In the genomic region with DNA sequence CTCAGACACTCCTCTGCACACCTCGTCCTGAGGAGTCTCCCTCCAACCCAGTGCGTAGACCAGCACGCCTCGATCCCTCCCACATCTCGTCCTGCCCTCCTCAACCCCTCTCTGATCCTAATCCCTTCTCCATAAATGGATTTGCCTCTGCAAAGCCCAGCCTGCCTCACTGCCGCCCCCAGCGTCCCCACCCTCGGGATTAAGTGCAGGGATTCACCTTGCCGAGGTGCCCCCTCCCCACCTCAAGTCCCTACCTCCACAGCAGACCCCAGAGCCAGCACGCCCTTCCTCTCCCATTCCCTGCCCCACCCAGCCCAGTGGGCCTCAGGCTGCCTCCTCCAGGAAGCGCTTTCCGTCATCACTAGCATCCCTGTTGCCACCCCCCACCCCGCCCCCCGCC, we compare ENCODE assay signal across 6 cellular contexts. TPM values are rescaled to one million over a fixed set of nuclear protein-coding genes. Genes with fewer than 3 reads are reported as not detected.
A peak's percentile ranks its signal among the peaks of the same experiment; 100 is the strongest.
DNase-seq lines count a peak whose midpoint lies in the region; TF ChIP-seq lines count a peak whose summit lies in the region.

No MANE protein-coding gene starts in this region.

- H3K27me3 ChIP-seq in H9 (ENCODE audit: insufficient read depth, low read length) = no peaks in the 10 kb centered on the region; the same call in 1 of the 2 replicates

- peak overlapping the region in 2 of 3 experiments; percentile 83 to 92; a peak in 4 of 7 replicates for H3K27ac Mint-ChIP-seq in H9
- H3K27ac Mint-ChIP-seq in activated T-helper 2 cell treated with anti-CD3 and anti-CD28 coated beads, Interferon-gamma antibody, Interleukin-2, Interleukin-4, amounts not matched to agents 10 μg/mL and 5 μg/mL and 100 μg/mL, durations not matched to agents 14 hours and 24 hours and 36 hours = no peak overlapping the region
- peak overlapping the region; percentile 6 to 89 (median 73) for H3K27ac Mint-ChIP-seq in nephron

- H2BK120ac ChIP-seq in H9 (ENCODE audit: low read depth, low read length, poor library complexity, severe bottlenecking) = no peak overlapping the region

- no peak overlapping the region for H2BK15ac ChIP-seq in H9 (ENCODE audit: low read depth, low read length)

- H4K5ac ChIP-seq in H9 (ENCODE audit: insufficient read length, low read depth, low read length) = no peak overlapping the region

- no peak overlapping the region for H3K14ac ChIP-seq in H9 (ENCODE audit: insufficient read depth, low read length)

- H2AK5ac ChIP-seq in H9 (ENCODE audit: insufficient read length, low read length) = no peak overlapping the region

- DNase-seq in H9 (no peak), substantia nigra (lab: John Stamatoyannopoulos, UW) (no peak), NCI-H526 treated with DMSO at 0.1 percent for 48 hours (lab: John Stamatoyannopoulos, UW) (no peak), NCI-H1694 (lab: John Stamatoyannopoulos, UW) (no peak)
- DNase-seq in activated T-helper 2 cell treated with anti-CD3 and anti-CD28 coated beads, Interferon-gamma antibody, Interleukin-2, Interleukin-4, amounts not matched to agents 10 μg/mL and 5 μg/mL and 100 μg/mL, durations not matched to agents 14 hours and 24 hours and 36 hours (ENCODE audit: low spot score) = no peak

- no peak overlapping the region for H3K27ac ChIP-seq in H9 (ENCODE audit: insufficient read length, low read depth, low read length)
- H3K27ac ChIP-seq in substantia nigra (ENCODE audit: low read depth, low read length, poor library complexity, severe bottlenecking) = no peak overlapping the region

- no peak overlapping the region for H3T11ph ChIP-seq in H9 (ENCODE audit: low read length)

- TF ChIP-seq CTCF in H9 (conservative IDR thresholded peaks at IDR 0.05) (peak; percentile 27; the same call in 2 of the 3 replicates), nephron (IDR thresholded peaks at IDR 0.05; ENCODE audit: unreplicated experiment in 3 of 3) (no peak)

- H2AFZ ChIP-seq in H9 (ENCODE audit: low read length) = no peak overlapping the region

- H3K4ac ChIP-seq in H9 (ENCODE audit: low read depth, low read length) = no peak overlapping the region

- intact Hi-C loops in activated T-helper 2 cell treated with anti-CD3 and anti-CD28 coated beads, Interferon-gamma antibody, Interleukin-2, Interleukin-4, amounts not matched to agents 10 μg/mL and 5 μg/mL and 100 μg/mL, durations not matched to agents 14 hours and 24 hours and 36 hours (cut with micrococcal nuclease) = no loop called here

- no peak overlapping the region for H2BK5ac ChIP-seq in H9 (ENCODE audit: insufficient read length, low read length)

- H3K9me3 Mint-ChIP-seq in H9 (no peaks in the 10 kb centered on the region; a peak in 1 of 5 replicates), nephron (no peaks in the 10 kb centered on the region)
- no peaks in the 10 kb centered on the region for H3K9me3 Mint-ChIP-seq in activated T-helper 2 cell treated with anti-CD3 and anti-CD28 coated beads, Interferon-gamma antibody, Interleukin-2, Interleukin-4, amounts not matched to agents 10 μg/mL and 5 μg/mL and 100 μg/mL, durations not matched to agents 14 hours and 24 hours and 36 hours

- peaks cover 11% of the 10 kb centered on the region for H3K79me1 ChIP-seq in H9 (ENCODE audit: insufficient read depth, low read depth, low read length, poor library complexity, severe bottlenecking)

- peaks cover 7% of the 10 kb centered on the region; the same call in 1 of the 2 replicates for H3K4me1 ChIP-seq in H9 (ENCODE audit: insufficient read depth, low read length)

- no peak overlapping the region for H3K9ac ChIP-seq in H9 (ENCODE audit: extremely low read depth, insufficient read length, low read length)

- H3K27me3 Mint-ChIP-seq in H9 (ENCODE audit: low read depth) = peaks cover 6% of the 10 kb centered on the region
- H3K27me3 Mint-ChIP-seq in activated T-helper 2 cell treated with anti-CD3 and anti-CD28 coated beads, Interferon-gamma antibody, Interleukin-2, Interleukin-4, amounts not matched to agents 10 μg/mL and 5 μg/mL and 100 μg/mL, durations not matched to agents 14 hours and 24 hours and 36 hours (ENCODE audit: low read depth) = no peaks in the 10 kb centered on the region
- H3K27me3 Mint-ChIP-seq in nephron (ENCODE audit: low read depth) = peaks cover 10% of the 10 kb centered on the region

- no peak overlapping the region for H2BK20ac ChIP-seq in H9 (ENCODE audit: low read depth, low read length, poor library complexity, severe bottlenecking)

- H3K18ac ChIP-seq in H9 (ENCODE audit: insufficient read length, low read depth, low read length) = peak overlapping the region; percentile 32

- H3K23ac ChIP-seq in H9 (ENCODE audit: insufficient read length, low read depth, low read length) = no peak overlapping the region

- H3K4me2 ChIP-seq in H9 (ENCODE audit: insufficient read depth, insufficient read length, low read length) = no peak overlapping the region

- H4K91ac ChIP-seq in H9 (ENCODE audit: insufficient read length, low read depth, low read length) = no peak overlapping the region

- no peak overlapping the region for H4K8ac ChIP-seq in H9 (replicated peaks; ENCODE audit: insufficient read length, low read depth, low read length)

- H3K9me3 ChIP-seq in H9 (ENCODE audit: control insufficient read depth, low read depth, low read length) = no peaks in the 10 kb centered on the region

- peaks cover 39 to 64% of the 10 kb centered on the region in 2 experiments for H3K4me1 Mint-ChIP-seq in H9
- H3K4me1 Mint-ChIP-seq in activated T-helper 2 cell treated with anti-CD3 and anti-CD28 coated beads, Interferon-gamma antibody, Interleukin-2, Interleukin-4, amounts not matched to agents 10 μg/mL and 5 μg/mL and 100 μg/mL, durations not matched to agents 14 hours and 24 hours and 36 hours (ENCODE audit: low read depth) = peaks cover 17% of the 10 kb centered on the region
- peaks cover 34% of the 10 kb centered on the region for H3K4me1 Mint-ChIP-seq in nephron

- no peak overlapping the region for H3K56ac ChIP-seq in H9 (ENCODE audit: insufficient read length, low read depth, low read length)

- peaks cover 20% of the 10 kb centered on the region for H3K23me2 ChIP-seq in H9 (ENCODE audit: insufficient read length, low read depth, low read length, poor library complexity, severe bottlenecking)

- H3K36me3 Mint-ChIP-seq in H9 (ENCODE audit: insufficient read depth in 1 of 3, low read depth in 3 of 3) (no peaks in the 10 kb centered on the region), nephron (ENCODE audit: low read depth) (no peaks in the 10 kb centered on the region)
- H3K36me3 Mint-ChIP-seq in activated T-helper 2 cell treated with anti-CD3 and anti-CD28 coated beads, Interferon-gamma antibody, Interleukin-2, Interleukin-4, amounts not matched to agents 10 μg/mL and 5 μg/mL and 100 μg/mL, durations not matched to agents 14 hours and 24 hours and 36 hours (ENCODE audit: low read depth) = no peaks in the 10 kb centered on the region

- peaks cover 36% of the 10 kb centered on the region; the same call in 1 of the 2 replicates for H3K79me2 ChIP-seq in H9 (ENCODE audit: insufficient read depth, low read length)

- H3K4me3 Mint-ChIP-seq in H9 (peak overlapping the region; percentile 57 to 78), nephron (peak overlapping the region; percentile 62 to 82 (median 76))
- H3K4me3 Mint-ChIP-seq in activated T-helper 2 cell treated with anti-CD3 and anti-CD28 coated beads, Interferon-gamma antibody, Interleukin-2, Interleukin-4, amounts not matched to agents 10 μg/mL and 5 μg/mL and 100 μg/mL, durations not matched to agents 14 hours and 24 hours and 36 hours (ENCODE audit: low read depth) = peak overlapping the region; percentile 0

- H2BK12ac ChIP-seq in H9 (ENCODE audit: insufficient read length, low read depth, low read length) = no peak overlapping the region

- H4K20me1 ChIP-seq in H9 (ENCODE audit: control insufficient read depth, insufficient read depth, insufficient read length) = no peaks in the 10 kb centered on the region

- no CpG with 5 or more reads among the region's 14 CpGs for WGBS in H9 (ENCODE audit: extremely low coverage, insufficient read length, low lambda C conversion rate)

RNA-seq across cellular contexts. Expression of gene KLF16, which starts 4.1 kb away (rescaled TPM):
- 66.5 and 66.8 TPM in 2 replicates for total RNA-seq in H9 (2021)
- 31.2 and 32.1 TPM in 2 replicates for total RNA-seq in activated T-helper 2 cell treated with anti-CD3 and anti-CD28 coated beads, Interferon-gamma antibody, Interleukin-2, Interleukin-4, amounts not matched to agents 10 μg/mL and 5 μg/mL and 100 μg/mL, durations not matched to agents 14 hours and 24 hours and 36 hours

RNA-seq across cellular contexts. Expression of gene REXO1, which starts 11.0 kb away (rescaled TPM):
- 45.6 and 56.8 TPM in 2 replicates for total RNA-seq in H9 (2021)
- 55.2 and 56.6 TPM in 2 replicates for total RNA-seq in activated T-helper 2 cell treated with anti-CD3 and anti-CD28 coated beads, Interferon-gamma antibody, Interleukin-2, Interleukin-4, amounts not matched to agents 10 μg/mL and 5 μg/mL and 100 μg/mL, durations not matched to agents 14 hours and 24 hours and 36 hours

RNA-seq across cellular contexts. Expression of gene ABHD17A, which starts 26.0 kb away (rescaled TPM):
- 47.5 and 50.3 TPM in 2 replicates for total RNA-seq in H9 (2021)
- 100 and 102 TPM in 2 replicates for total RNA-seq in activated T-helper 2 cell treated with anti-CD3 and anti-CD28 coated beads, Interferon-gamma antibody, Interleukin-2, Interleukin-4, amounts not matched to agents 10 μg/mL and 5 μg/mL and 100 μg/mL, durations not matched to agents 14 hours and 24 hours and 36 hours

RNA-seq across cellular contexts. Expression of gene ADAT3, which starts 45.9 kb away (rescaled TPM):
- total RNA-seq in H9 (2021) = 12.2 and 12.9 TPM in 2 replicates
- total RNA-seq in activated T-helper 2 cell treated with anti-CD3 and anti-CD28 coated beads, Interferon-gamma antibody, Interleukin-2, Interleukin-4, amounts not matched to agents 10 μg/mL and 5 μg/mL and 100 μg/mL, durations not matched to agents 14 hours and 24 hours and 36 hours = 9.1 and 9.9 TPM in 2 replicates

RNA-seq across cellular contexts. Expression of gene SCAMP4, which starts 45.9 kb away (rescaled TPM):
- total RNA-seq in H9 (2021) = 65.0 and 69.0 TPM in 2 replicates
- total RNA-seq in activated T-helper 2 cell treated with anti-CD3 and anti-CD28 coated beads, Interferon-gamma antibody, Interleukin-2, Interleukin-4, amounts not matched to agents 10 μg/mL and 5 μg/mL and 100 μg/mL, durations not matched to agents 14 hours and 24 hours and 36 hours = 35.9 and 37.9 TPM in 2 replicates

Comparison
In these comparisons a context has a peak if more than half of its experiments do, and no peak if none do; other contexts are left out.
1. H3K4me3 Mint-ChIP-seq: peak in every context shown above with its lines; median percentile 76 in nephron; 68 in H9; 0 in activated T-helper 2 cell treated with anti-CD3 and anti-CD28 coated beads, Interferon-gamma antibody, Interleukin-2, Interleukin-4, amounts not matched to agents 10 μg/mL and 5 μg/mL and 100 μg/mL, durations not matched to agents 14 hours and 24 hours and 36 hours.